In genomic region chr15:59191855-59192237, GRCh38 we compare ENCODE assay signal across 16 cellular contexts. TPM values are rescaled to one million over a fixed set of nuclear protein-coding genes. Genes with fewer than 3 reads are reported as not detected.
DNase-seq lines count a peak whose midpoint lies in the region; ATAC-seq, FAIRE-seq and TF ChIP-seq lines count a peak whose summit lies in the region.
"Had no signal": no experiment of that assay in that cellular context is flagged by ENCODE, and none has a peak within 500 bp of the region (broad histone marks: within the 10 kb centered on the region; RNA-seq: fewer than 3 reads in every experiment).

No MANE protein-coding gene starts in this region.

- peaks cover 36% of the 10 kb centered on the region for H3F3A ChIP-seq in PC-9 (ENCODE audit: insufficient read depth, low read depth)

- no peak for TF ChIP-seq EP300 in suprapubic skin (IDR thresholded peaks at IDR 0.05)

- no peaks in the 10 kb centered on the region for H3K9me2 ChIP-seq in PC-9 (ENCODE audit: insufficient read depth)

- H3K9me3 Mint-ChIP-seq in nephron, result peaks cover 4% of the 10 kb centered on the region

- peaks cover 32% of the 10 kb centered on the region for H3K4me1 ChIP-seq in PC-9 (replicated peaks; ENCODE audit: insufficient read depth)
- H3K4me1 ChIP-seq in endothelial cell of umbilical vein (ENCODE audit: control insufficient read depth, extremely low read depth, insufficient read depth, low read length), result peaks cover 27% of the 10 kb centered on the region
- no peaks in the 10 kb centered on the region for H3K4me1 ChIP-seq in suprapubic skin
- H3K4me1 ChIP-seq: body of pancreas, heart right ventricle had no signal

- H3K27me3 ChIP-seq in PC-9 (ENCODE audit: insufficient read depth, low read depth) (no peaks in the 10 kb centered on the region), endothelial cell of umbilical vein (ENCODE audit: control insufficient read depth in 2 of 2, insufficient read depth in 2 of 2, low read length in 2 of 2) (no peaks in the 10 kb centered on the region), suprapubic skin (no peaks in the 10 kb centered on the region)
- H3K27me3 ChIP-seq: body of pancreas, heart right ventricle had no signal

- H3K9ac ChIP-seq in endothelial cell of umbilical vein (replicated peaks; ENCODE audit: extremely low read depth, insufficient read depth, low read length), result peak overlapping the region; percentile 55

- peaks cover 37% of the 10 kb centered on the region for H3K36me3 ChIP-seq in PC-9 (ENCODE audit: low read depth)
- peaks cover 19 to 30% of the 10 kb centered on the region in 2 experiments for H3K36me3 ChIP-seq in endothelial cell of umbilical vein (ENCODE audit: control insufficient read depth in 2 of 2, extremely low read depth in 1 of 2, insufficient read depth in 2 of 2, low read length in 2 of 2)
- H3K36me3 ChIP-seq in suprapubic skin, result peaks cover 56% of the 10 kb centered on the region

- H3K4me2 ChIP-seq in PC-9 (peak overlapping the region; percentile 87), endothelial cell of umbilical vein (ENCODE audit: insufficient read depth, low read length) (peak overlapping the region; percentile 85)

- dilution Hi-C loops in endothelial cell of umbilical vein (cut with MboI; ENCODE audit: extremely low pct_ligation_motif_present, low sequenced_read_pairs), result no loop called here

- H3K4me3 Mint-ChIP-seq in nephron, result no peak overlapping the region
- H3K4me3 Mint-ChIP-seq: naive B cell had no signal

- H3K79me2 ChIP-seq in PC-9 (ENCODE audit: low read depth) (peaks cover 8% of the 10 kb centered on the region; the same call in 1 of the 2 replicates), endothelial cell of umbilical vein (ENCODE audit: control insufficient read depth, insufficient read depth, low read length) (no peaks in the 10 kb centered on the region)

- intact Hi-C loops in PC-9 (cut with micrococcal nuclease; ENCODE audit: unreplicated experiment), result loop anchor here (1.0 kb wide), 1 partner anchor 22 kb away; no protein-coding TSS in a partner anchor
- intact Hi-C loops in endothelial cell of umbilical vein (cut with micrococcal nuclease), result loop anchor here (2.0 kb wide), 1 partner anchor 41 kb away; no protein-coding TSS in a partner anchor
- intact Hi-C loops in left ventricle myocardium superior (cut with micrococcal nuclease), result no loop called here

- in situ Hi-C loops in Caki2 (cut with HindIII; ENCODE audit: low pct_unique_long_range_greater_than_20kb, low sequenced_read_pairs), result no loop called here

- no peak for FAIRE-seq in endothelial cell of umbilical vein (lab: Jason Lieb, UNC)

- peaks cover 77% of the 10 kb centered on the region for H3K36me3 Mint-ChIP-seq in nephron (ENCODE audit: low read depth)

- H3K9me1 ChIP-seq in endothelial cell of umbilical vein (replicated peaks; ENCODE audit: control insufficient read depth, extremely low read depth, insufficient read depth, low read length), result no peaks in the 10 kb centered on the region

- 74% methylated on average over 6 of the region's 6 CpGs for WGBS in suprapubic skin

- ATAC-seq in HG03045 (IDR thresholded peaks at IDR 0.05; ENCODE audit: unreplicated experiment) (no peak), left ventricle myocardium superior (no peak), HG03442 (IDR thresholded peaks at IDR 0.05; ENCODE audit: unreplicated experiment) (no peak)
- ATAC-seq: body of pancreas, heart right ventricle had no signal

- DNase-seq in Caki2 (ENCODE audit: low read depth) (peak; percentile 87), PC-9 (peak; percentile 65 to 97), endothelial cell of umbilical vein (ENCODE audit: low read depth, low spot score) (peak; percentile 75), left ventricle myocardium superior (no peak), suprapubic skin (ENCODE audit: low spot score in 2 of 2) (no peak)
- DNase-seq: activated CD8-positive, alpha-beta memory T cell treated with anti-CD3 and anti-CD28 coated beads, Interleukin-2, amount 50 U/mL, for 4 hours; body of pancreas; heart right ventricle; naive B cell; NCI-H1092; NCI-H69; stimulated activated naive CD4-positive, alpha-beta T cell; T-helper 2 cell had no signal

- TF ChIP-seq POLR2A in endothelial cell of umbilical vein (IDR thresholded peaks at IDR 0.05; ENCODE audit: low read depth, low read length) (no peak), suprapubic skin (IDR thresholded peaks at IDR 0.05) (no peak)

- H2AFZ ChIP-seq in PC-9 (no peak overlapping the region), endothelial cell of umbilical vein (ENCODE audit: low read depth, low read length) (no peak overlapping the region)

- H3K27ac ChIP-seq in PC-9 (peak overlapping the region; percentile 99), endothelial cell of umbilical vein (ENCODE audit: insufficient read depth, low read depth, low read length) (peak overlapping the region; percentile 87), suprapubic skin (no peak overlapping the region)
- H3K27ac ChIP-seq: body of pancreas, heart right ventricle had no signal

- POLR2A ChIA-PET in PC-9 (lab: Charles Lee; ENCODE audit: unreplicated experiment), result interaction anchor here (0.5 to 0.7 kb wide), 7 partner anchors 86 to 422 kb away, joined by 3 to 23 read pairs (median 6); no protein-coding TSS in a partner anchor
- POLR2A ChIA-PET in endothelial cell of umbilical vein (lab: Charles Lee), result interaction anchor here (0.7 kb wide), 1 partner anchor 15 kb away, joined by 4 read pairs; the partner anchor contains the start of gene LDHAL6B

- H3K9me3 ChIP-seq in PC-9 (ENCODE audit: insufficient read depth, low read depth) (no peaks in the 10 kb centered on the region), endothelial cell of umbilical vein (replicated peaks; ENCODE audit: control insufficient read depth, insufficient read depth, low read length) (no peaks in the 10 kb centered on the region), suprapubic skin (no peaks in the 10 kb centered on the region)
- H3K9me3 ChIP-seq: body of pancreas, heart right ventricle had no signal

- BruUV-seq in PC-9 (replicated peaks; lab: Mats Ljungman, UMichigan) (no TSS peak), endothelial cell of umbilical vein (replicated peaks; lab: Mats Ljungman, UMichigan) (no TSS peak)

- H4K20me1 ChIP-seq in PC-9 (ENCODE audit: insufficient read depth), result no peaks in the 10 kb centered on the region
- no peaks in the 10 kb centered on the region for H4K20me1 ChIP-seq in endothelial cell of umbilical vein (replicated peaks; ENCODE audit: control insufficient read depth, extremely low read depth, insufficient read depth, low read length)

- TF ChIP-seq CTCF in PC-9 (conservative IDR thresholded peaks at IDR 0.05) (no peak), endothelial cell of umbilical vein (IDR thresholded peaks at IDR 0.05; ENCODE audit: extremely low read depth in 1 of 2, insufficient read depth in 1 of 2, low read depth in 1 of 2, low read length in 2 of 2) (no peak), nephron (IDR thresholded peaks at IDR 0.05; ENCODE audit: unreplicated experiment in 3 of 3) (no peak), suprapubic skin (IDR thresholded peaks at IDR 0.05) (no peak)

- H3K4me3 ChIP-seq in PC-9, result peak overlapping the region; percentile 45; the same call in 1 of the 2 replicates
- peak overlapping the region in 1 of 3 experiments; percentile 1 for H3K4me3 ChIP-seq in endothelial cell of umbilical vein (replicated peaks in 1 of 3; ENCODE audit: insufficient read depth in 1 of 3, low read depth in 1 of 3, low read length in 3 of 3)
- no peak overlapping the region for H3K4me3 ChIP-seq in suprapubic skin
- H3K4me3 ChIP-seq: body of pancreas, heart right ventricle had no signal

- H3K27ac Mint-ChIP-seq in nephron, result peak overlapping the region; percentile 79 to 94 (median 88)

- CTCF ChIA-PET in PC-9 (lab: Charles Lee) (interaction anchor here (0.7 kb wide), 1 partner anchor 179 kb away, joined by 5 read pairs; no protein-coding TSS in a partner anchor), endothelial cell of umbilical vein (lab: Charles Lee) (interaction anchor here (1.1 to 1.5 kb wide), 3 partner anchors 16 to 301 kb away, joined by 4 to 8 read pairs (median 5); no protein-coding TSS in a partner anchor)

- no peaks in the 10 kb centered on the region for H3K27me3 Mint-ChIP-seq in nephron (ENCODE audit: low read depth)
- H3K27me3 Mint-ChIP-seq: naive B cell had no signal

- no peaks in the 10 kb centered on the region for H3K4me1 Mint-ChIP-seq in nephron
- H3K4me1 Mint-ChIP-seq: naive B cell had no signal

TF ChIP-seq in endothelial cell of umbilical vein, 7 proteins besides CTCF, POLR2A, EP300 and RAD21:
- TF ChIP-seq GATA2 (IDR thresholded peaks at IDR 0.05; ENCODE audit: insufficient read depth, insufficient read length, low read depth, low read length) (no peak), FOS (IDR thresholded peaks at IDR 0.05; ENCODE audit: borderline replicate concordance, insufficient read depth, low read length) (peak; percentile 55)

RNA-seq across cellular contexts. Expression of gene LDHAL6B, which starts 14.8 kb away (rescaled TPM):
- total RNA-seq in Caki2 (2014; rRNA removed; shearing (Covaris generic); ENCODE audit: low replicate concordance), result not detected in 2 replicates
- total RNA-seq in PC-9 (2021), result not detected in 2 replicates
- total RNA-seq in endothelial cell of umbilical vein, result not detected in 2 replicates
- not detected in 2 replicates for polyA plus RNA-seq in endothelial cell of umbilical vein
- not detected in 2 replicates for polyA plus RNA-seq in endothelial cell of umbilical vein (2011; cell fraction: cytosol; rRNA removed)
- 0.07 and 0.11 TPM in 2 replicates for polyA plus RNA-seq in endothelial cell of umbilical vein (2011; cell fraction: nucleus; rRNA removed)
- polyA plus RNA-seq in endothelial cell of umbilical vein (2012), result 0.09 and 0.35 TPM in 2 replicates
- polyA minus RNA-seq in endothelial cell of umbilical vein, result not detected in 2 replicates
- not detected for polyA minus RNA-seq in endothelial cell of umbilical vein (2011; cell fraction: cytosol; rRNA and poly(A)+ RNA removed)
- polyA minus RNA-seq in endothelial cell of umbilical vein (2011; cell fraction: nucleus; rRNA and poly(A)+ RNA removed), result not detected in 2 replicates
- not detected for total RNA-seq in left ventricle myocardium superior
- total RNA-seq in suprapubic skin, result not detected
- total RNA-seq: body of pancreas, heart right ventricle had no signal
- polyA plus RNA-seq: heart right ventricle had no signal

Comparison
In these comparisons a context has a peak if more than half of its experiments do, and no peak if none do; other contexts are left out.
1. DNase-seq: peak in Caki2 (single experiment), PC-9 (2 of 2) and endothelial cell of umbilical vein (single experiment); none in left ventricle myocardium superior (single experiment) and suprapubic skin (0 of 2).